14 cellular contexts compared by ENCODE assay signal in genomic region chr10:51092402-51092801, GRCh38. TPM values are rescaled to one million over a fixed set of nuclear protein-coding genes. Genes with fewer than 3 reads are reported as not detected.
DNase-seq lines count a peak whose midpoint lies in the region; ATAC-seq, FAIRE-seq and TF ChIP-seq lines count a peak whose summit lies in the region.
"Had no signal": no experiment of that assay in that cellular context is flagged by ENCODE, and none has a peak within 500 bp of the region (broad histone marks: within the 10 kb centered on the region; RNA-seq: fewer than 3 reads in every experiment).

No MANE protein-coding gene starts in this region.

- no peak overlapping the region for H3K27ac ChIP-seq in testis
- no peak overlapping the region for H3K27ac ChIP-seq in small intestine (ENCODE audit: low read depth in 1 of 2, low read length in 1 of 2)

- H3K4me1 ChIP-seq in testis (peaks cover 8% of the 10 kb centered on the region), small intestine (ENCODE audit: control insufficient read depth in 2 of 2, insufficient read depth in 1 of 2, low read depth in 1 of 2, low read length in 1 of 2) (no peaks in the 10 kb centered on the region)

- H3K9me3 ChIP-seq in MG63 (no peaks in the 10 kb centered on the region), testis (no peaks in the 10 kb centered on the region), small intestine (ENCODE audit: control insufficient read depth, low read depth) (no peaks in the 10 kb centered on the region)

- FAIRE-seq in small intestine (lab: Jason Lieb, UNC), result no peak
- FAIRE-seq: GM12891 had no signal

- TF ChIP-seq POLR2A in testis (IDR thresholded peaks at IDR 0.05), result no peak

- DNase-seq in MG63 (peak; percentile 74), choroid plexus epithelial cell (ENCODE audit: low read depth) (peak; percentile 50), left lobe of liver (ENCODE audit: low spot score) (peak; percentile 78), testis (peak; percentile 75), small intestine (no peak), iPS-NIHi11 (ENCODE audit: low spot score) (no peak)
- DNase-seq in activated CD4-positive, alpha-beta T cell treated with anti-CD3 and anti-CD28 coated beads, Interleukin-2, amount 50 U/mL, for 1 hour, result no peak
- DNase-seq: activated B cell treated with CpG ODN at 0.5 μM for 24 hours, activated gamma-delta T cell, Calu3, kidney glomerular epithelial cell, NCI-H187 had no signal

- H3K4me3 ChIP-seq in MG63 (no peak overlapping the region), choroid plexus epithelial cell (ENCODE audit: low read depth, low read length) (no peak overlapping the region), testis (no peak overlapping the region), small intestine (ENCODE audit: low read depth in 1 of 2, low read length in 2 of 2) (no peak overlapping the region)

- ATAC-seq in left lobe of liver (peak; percentile 90), GM18873 (IDR thresholded peaks at IDR 0.05; ENCODE audit: low FRiP score, unreplicated experiment) (no peak)

- intact Hi-C loops in testis (cut with DNase I; ENCODE audit: low total_unique reads), result no loop called here

- 46 to 58% methylated on average over 2 of the region's 2 CpGs for WGBS in testis, 2 donors
- WGBS in small intestine, 3 donors, result 64 to 78% (median 70%) methylated on average over 2 of the region's 2 CpGs

- no peaks in the 10 kb centered on the region for H3K36me3 ChIP-seq in MG63
- no peaks in the 10 kb centered on the region for H3K36me3 ChIP-seq in testis (ENCODE audit: low read depth, missing control alignments)
- no peaks in the 10 kb centered on the region for H3K36me3 ChIP-seq in small intestine (ENCODE audit: control insufficient read depth in 2 of 2, insufficient read depth in 2 of 2, low read length in 2 of 2)

- no peaks in the 10 kb centered on the region for H3K27me3 ChIP-seq in MG63
- no peaks in the 10 kb centered on the region for H3K27me3 ChIP-seq in testis
- H3K27me3 ChIP-seq in small intestine (ENCODE audit: control insufficient read depth in 2 of 2, insufficient read depth in 2 of 2, low read length in 2 of 2), result no peaks in the 10 kb centered on the region

- TF ChIP-seq CTCF in choroid plexus epithelial cell (conservative IDR thresholded peaks at IDR 0.05; ENCODE audit: low read depth, low read length), result no peak
- TF ChIP-seq CTCF in testis (IDR thresholded peaks at IDR 0.05), result no peak

RNA-seq across cellular contexts. Expression of gene PRKG1, which starts 18.1 kb away (rescaled TPM):
- total RNA-seq in MG63 (2014; rRNA removed; shearing (Covaris generic); ENCODE audit: low replicate concordance), result 3.9 and 5.9 TPM in 2 replicates
- total RNA-seq in left lobe of liver (1.2 TPM), testis (10 to 100 TPM; 12.5 to 15.3 TPM)
- polyA plus RNA-seq in testis (ENCODE audit: insufficient read depth, low read depth, low replicate concordance) (6.3 TPM), small intestine (1 to 10 TPM in 1 of 3 donors, under 1 TPM in 2; 0.45 to 1.9 (median 0.81) TPM)
- total RNA-seq: activated B cell treated with CpG ODN at 0.5 μM for 24 hours had no signal

Comparison
In these comparisons a context has a peak if more than half of its experiments do, and no peak if none do; other contexts are left out.
1. DNase-seq: peak in MG63 (single experiment), choroid plexus epithelial cell (single experiment), left lobe of liver (single experiment) and testis (single experiment); none in activated CD4-positive, alpha-beta T cell treated with anti-CD3 and anti-CD28 coated beads, Interleukin-2, amount 50 U/mL, for 1 hour (single experiment), small intestine (single experiment) and iPS-NIHi11 (single experiment).